In the genomic region with DNA sequence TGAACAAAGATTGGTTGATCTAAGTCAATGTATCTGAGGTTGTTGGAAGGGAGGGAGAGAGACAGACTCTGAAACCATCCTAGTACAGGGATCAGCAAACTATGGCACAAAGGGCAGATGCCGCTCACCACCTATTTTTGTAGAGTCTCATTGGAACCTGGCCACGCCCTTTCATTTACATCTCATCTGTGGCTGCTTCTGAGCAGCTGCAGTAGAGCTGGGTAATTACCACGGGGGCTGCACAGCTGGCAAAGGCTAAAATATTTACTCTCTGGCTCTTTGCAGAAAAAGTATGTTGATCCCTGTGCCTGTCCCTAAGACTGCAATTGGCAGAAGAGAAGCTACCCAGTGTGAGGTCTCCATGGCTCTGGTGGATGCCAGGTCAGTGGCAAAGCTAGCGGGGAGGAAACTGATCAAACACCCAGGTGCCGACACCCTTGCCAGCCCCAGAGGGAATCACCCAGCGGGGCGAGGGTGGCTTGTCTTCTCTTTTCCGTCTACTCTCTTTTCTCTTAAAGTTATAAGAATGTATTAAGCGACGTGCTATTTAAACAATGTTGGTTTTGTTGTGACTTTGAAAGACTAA, we compare ENCODE assay signal across 14 cellular contexts. TPM values are rescaled to one million over a fixed set of nuclear protein-coding genes. Genes with fewer than 3 reads are reported as not detected.
DNase-seq lines count a peak whose midpoint lies in the region; ATAC-seq, FAIRE-seq and TF ChIP-seq lines count a peak whose summit lies in the region.
"Had no signal": no experiment of that assay in that cellular context is flagged by ENCODE, and none has a peak within 500 bp of the region (broad histone marks: within the 10 kb centered on the region; RNA-seq: fewer than 3 reads in every experiment).

No MANE protein-coding gene starts in this region.

- TF ChIP-seq POLR2A in prostate gland (IDR thresholded peaks at IDR 0.05) = no peak

- H3K36me3 ChIP-seq in prostate gland = no peaks in the 10 kb centered on the region

- H3K9me3 Mint-ChIP-seq in CD14-positive monocyte (peaks cover 0 to 3% (median 0%) of the 10 kb centered on the region in 7 donors), nephron (no peaks in the 10 kb centered on the region), chondrocyte (ENCODE audit: low read depth) (no peaks in the 10 kb centered on the region)
- H3K9me3 Mint-ChIP-seq in activated T-helper 17 cell treated with anti-CD3 and anti-CD28 coated beads, Interleukin-2, amount 50 U/mL, for 72 hours = no peaks in the 10 kb centered on the region
- H3K9me3 Mint-ChIP-seq: activated T-helper 1 cell treated with anti-CD3 and anti-CD28 coated beads, Interleukin-12 subunit alpha, Interleukin-12 subunit beta, Interleukin-2, Interleukin-4 antibody, amounts not matched to agents 30 ng/mL and 10 ng/mL and 1 ng/mL, durations not matched to agents 14 hours and 24 hours and 36 hours had no signal

- peaks cover 3% of the 10 kb centered on the region for H3K4me1 ChIP-seq in prostate gland (replicated peaks)

- H3K27ac Mint-ChIP-seq in CD14-positive monocyte = peak overlapping the region; percentile 95 to 99 (median 98)
- peak overlapping the region; percentile 58 for H3K27ac Mint-ChIP-seq in activated T-helper 17 cell treated with anti-CD3 and anti-CD28 coated beads, Interleukin-2, amount 50 U/mL, for 72 hours
- peak overlapping the region in 2 of 3 experiments; percentile 13 to 45 for H3K27ac Mint-ChIP-seq in nephron
- no peak overlapping the region for H3K27ac Mint-ChIP-seq in chondrocyte (ENCODE audit: unreplicated experiment)
- H3K27ac Mint-ChIP-seq: activated T-helper 1 cell treated with anti-CD3 and anti-CD28 coated beads, Interleukin-12 subunit alpha, Interleukin-12 subunit beta, Interleukin-2, Interleukin-4 antibody, amounts not matched to agents 30 ng/mL and 10 ng/mL and 1 ng/mL, durations not matched to agents 14 hours and 24 hours and 36 hours had no signal

- intact Hi-C loops in CD14-positive monocyte (cut with micrococcal nuclease) (no loop called here), prostate gland (cut with DNase I) (no loop called here)

- H3K4me3 ChIP-seq in prostate gland = no peak overlapping the region
- H3K4me3 ChIP-seq: suprapubic skin had no signal

- FAIRE-seq in D721Med (lab: Jason Lieb, UNC) = no peak
- FAIRE-seq: frontal cortex had no signal

- DNase-seq in CD14-positive monocyte (ENCODE audit: low spot score) (no peak), chondrocyte (ENCODE audit: low spot score) (no peak), prostate gland (ENCODE audit: low spot score) (no peak), D721Med (ENCODE audit: insufficient read length, low spot score) (no peak)
- DNase-seq: central memory CD4-positive, alpha-beta T cell; DMS153; NCI-H1092 had no signal

- H3K4me1 Mint-ChIP-seq in CD14-positive monocyte (peaks cover 94% of the 10 kb centered on the region), nephron (peaks cover 75% of the 10 kb centered on the region), chondrocyte (ENCODE audit: low read depth) (peaks cover 42% of the 10 kb centered on the region)
- H3K4me1 Mint-ChIP-seq in activated T-helper 17 cell treated with anti-CD3 and anti-CD28 coated beads, Interleukin-2, amount 50 U/mL, for 72 hours = peaks cover 9% of the 10 kb centered on the region

- no peak for TF ChIP-seq CTCF in CD14-positive monocyte (IDR thresholded peaks at IDR 0.05)
- TF ChIP-seq CTCF in nephron (IDR thresholded peaks at IDR 0.05; ENCODE audit: unreplicated experiment in 3 of 3) = no peak
- TF ChIP-seq CTCF in chondrocyte (IDR thresholded peaks at IDR 0.05) = no peak
- no peak for TF ChIP-seq CTCF in prostate gland (IDR thresholded peaks at IDR 0.05)
- no peak for TF ChIP-seq CTCF in D721Med (IDR thresholded peaks at IDR 0.05; ENCODE audit: insufficient read depth, missing control alignments)

- H3K27me3 ChIP-seq in prostate gland (replicated peaks; ENCODE audit: insufficient read depth) = no peaks in the 10 kb centered on the region
- H3K27me3 ChIP-seq: suprapubic skin had no signal

- H3K27ac ChIP-seq in prostate gland = no peak overlapping the region

- no peaks in the 10 kb centered on the region for H3K9me3 ChIP-seq in prostate gland
- H3K9me3 ChIP-seq: suprapubic skin had no signal

- ATAC-seq in HG03378 (IDR thresholded peaks at IDR 0.05; ENCODE audit: unreplicated experiment) (peak; percentile 30), GM19455 (IDR thresholded peaks at IDR 0.05; ENCODE audit: unreplicated experiment) (no peak)
- no peak for ATAC-seq in activated T-helper 17 cell treated with anti-CD3 and anti-CD28 coated beads, Interleukin-2, amount 50 U/mL, for 72 hours (replicated peaks)

- 69% methylated on average over 10 of the region's 10 CpGs for WGBS in prostate gland

- H3K27me3 Mint-ChIP-seq in CD14-positive monocyte (ENCODE audit: low read depth in 3 of 3) (peaks cover 0 to 2% (median 0%) of the 10 kb centered on the region in 3 donors), nephron (ENCODE audit: low read depth) (peaks cover 9% of the 10 kb centered on the region), chondrocyte (ENCODE audit: low read depth) (no peaks in the 10 kb centered on the region)
- H3K27me3 Mint-ChIP-seq in activated T-helper 17 cell treated with anti-CD3 and anti-CD28 coated beads, Interleukin-2, amount 50 U/mL, for 72 hours = peaks cover 5% of the 10 kb centered on the region

- H3K36me3 Mint-ChIP-seq in CD14-positive monocyte (peaks cover 54 to 64% of the 10 kb centered on the region in 2 donors), nephron (ENCODE audit: low read depth) (peaks cover 21% of the 10 kb centered on the region), chondrocyte (ENCODE audit: low read depth) (peaks cover 17% of the 10 kb centered on the region)
- H3K36me3 Mint-ChIP-seq in activated T-helper 17 cell treated with anti-CD3 and anti-CD28 coated beads, Interleukin-2, amount 50 U/mL, for 72 hours (ENCODE audit: low read depth) = no peaks in the 10 kb centered on the region

- H3K4me3 Mint-ChIP-seq in CD14-positive monocyte (peak overlapping the region in 1 of 2 donors; percentile 34), nephron (peak overlapping the region in 1 of 3 experiments; percentile 26), chondrocyte (ENCODE audit: unreplicated experiment) (no peak overlapping the region)
- peak overlapping the region; percentile 45 for H3K4me3 Mint-ChIP-seq in activated T-helper 17 cell treated with anti-CD3 and anti-CD28 coated beads, Interleukin-2, amount 50 U/mL, for 72 hours

RNA-seq across cellular contexts. Expression of a gene that starts 14.0 kb away (rescaled TPM):
- polyA plus RNA-seq in CD14-positive monocyte = under 1 TPM in 1 of 2 donors, not detected in 1; 0.38 TPM
- total RNA-seq in activated T-helper 17 cell treated with anti-CD3 and anti-CD28 coated beads, Interleukin-2, amount 50 U/mL, for 72 hours = not detected
- total RNA-seq in chondrocyte (0.67 to 2.3 TPM (median 1.3 TPM) in 3 replicates), prostate gland (1 to 10 TPM; 2.2 to 8.2 TPM)
- total RNA-seq: activated T-helper 1 cell treated with anti-CD3 and anti-CD28 coated beads, Interleukin-12 subunit alpha, Interleukin-12 subunit beta, Interleukin-2, Interleukin-4 antibody, amounts not matched to agents 30 ng/mL and 10 ng/mL and 1 ng/mL, durations not matched to agents 14 hours and 24 hours and 36 hours had no signal

RNA-seq across cellular contexts. Expression of a gene that starts 36.2 kb away (rescaled TPM):
- polyA plus RNA-seq in CD14-positive monocyte = 1 to 10 TPM; 4.5 to 6.4 TPM
- under 1 TPM; 0.74 to 0.86 TPM for total RNA-seq in activated T-helper 17 cell treated with anti-CD3 and anti-CD28 coated beads, Interleukin-2, amount 50 U/mL, for 72 hours
- total RNA-seq in chondrocyte (429 to 540 TPM (median 535 TPM) in 3 replicates), prostate gland (100 to 1,000 TPM in 1 of 2 donors, 10 to 100 TPM in 1; 54.5 to 500 TPM)

RNA-seq across cellular contexts. Expression of a gene that starts 48.4 kb away (rescaled TPM):
- 1 to 10 TPM; 4.4 to 6.1 TPM for polyA plus RNA-seq in CD14-positive monocyte
- total RNA-seq in activated T-helper 17 cell treated with anti-CD3 and anti-CD28 coated beads, Interleukin-2, amount 50 U/mL, for 72 hours = 100 to 1,000 TPM in 1 of 2 donors, 10 to 100 TPM in 1; 95.3 to 139 TPM
- 45.1 to 51.2 TPM (median 49.6 TPM) in 3 replicates for total RNA-seq in chondrocyte
- 10 to 100 TPM; 31.2 to 66.6 TPM for total RNA-seq in prostate gland

Comparison
In these comparisons a context has a peak if more than half of its experiments do, and no peak if none do; other contexts are left out.
1. RNA of a gene that starts 36.2 kb away (total RNA-seq): 429 to 540 TPM in chondrocyte and 54.5 to 500 TPM in prostate gland; 0.74 to 0.86 TPM in activated T-helper 17 cell treated with anti-CD3 and anti-CD28 coated beads, Interleukin-2, amount 50 U/mL, for 72 hours; every median in the first group is over 10 times any median in the second.